Comparison of ENCODE assay signal across 11 cellular contexts in the genomic region with DNA sequence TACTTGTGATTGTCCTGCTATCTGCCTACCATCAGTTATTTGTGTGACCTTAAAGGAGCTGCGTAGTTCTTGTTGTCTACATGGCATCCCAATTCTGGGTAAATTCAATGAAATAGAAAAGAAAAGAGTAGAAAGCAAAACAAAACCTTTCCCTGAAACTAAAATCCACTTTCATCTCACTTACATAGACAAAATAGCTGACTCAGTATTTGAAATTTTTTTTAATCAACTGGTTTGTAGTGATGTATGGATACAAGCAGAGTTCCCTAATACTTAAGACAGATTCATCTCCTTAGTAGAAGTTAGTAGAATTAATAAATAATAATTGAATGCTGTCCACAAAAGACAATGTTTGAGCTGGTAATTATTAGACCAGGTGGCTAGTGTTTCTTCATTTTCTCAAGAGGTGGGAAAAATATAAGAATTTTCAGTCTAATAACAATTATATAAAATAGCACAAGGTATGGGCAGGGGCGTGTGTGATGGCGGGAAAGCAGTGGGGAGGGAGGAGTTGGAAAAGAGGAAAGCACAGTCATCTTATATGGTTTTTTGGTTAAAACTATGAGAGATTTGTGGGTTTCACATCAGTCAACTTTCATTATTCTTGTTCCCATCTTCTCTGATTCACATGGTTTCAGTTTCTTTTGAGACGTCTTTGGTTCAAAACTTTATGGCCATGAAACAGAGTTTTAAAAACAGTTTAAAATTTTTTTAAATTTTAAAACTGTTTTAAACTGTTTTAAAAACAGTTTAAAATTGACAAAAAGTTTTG.
DNase-seq lines count a peak whose midpoint lies in the region; ATAC-seq and TF ChIP-seq lines count a peak whose summit lies in the region.
"Had no signal": no experiment of that assay in that cellular context is flagged by ENCODE, and none has a peak within 500 bp of the region (broad histone marks: within the 10 kb centered on the region; RNA-seq: fewer than 3 reads in every experiment).

No MANE protein-coding gene starts in this region.

- no peak overlapping the region for H3K27ac Mint-ChIP-seq in CD8-positive, alpha-beta T cell
- peak overlapping the region; percentile 24 for H3K27ac Mint-ChIP-seq in activated T-helper 17 cell treated with anti-CD3 and anti-CD28 coated beads, Interleukin-2, amount 50 U/mL, for 72 hours
- no peak overlapping the region for H3K27ac Mint-ChIP-seq in chondrocyte (ENCODE audit: unreplicated experiment)
- H3K27ac Mint-ChIP-seq: endodermal cell had no signal

- H3K9me3 ChIP-seq in CD8-positive, alpha-beta T cell (ENCODE audit: low read length) = no peaks in the 10 kb centered on the region
- H3K9me3 ChIP-seq in stomach = no peaks in the 10 kb centered on the region

- no peak for TF ChIP-seq EP300 in stomach (IDR thresholded peaks at IDR 0.05)

- H3K4me3 Mint-ChIP-seq in CD8-positive, alpha-beta T cell = peak overlapping the region; percentile 37
- no peak overlapping the region for H3K4me3 Mint-ChIP-seq in activated T-helper 17 cell treated with anti-CD3 and anti-CD28 coated beads, Interleukin-2, amount 50 U/mL, for 72 hours
- no peak overlapping the region for H3K4me3 Mint-ChIP-seq in chondrocyte (ENCODE audit: unreplicated experiment)
- H3K4me3 Mint-ChIP-seq: endodermal cell had no signal

- DNase-seq in CD8-positive, alpha-beta T cell = no peak
- DNase-seq in EL (no peak), chondrocyte (ENCODE audit: low spot score) (no peak), left ventricle myocardium superior (no peak), stomach (no peak)
- DNase-seq: COR-L47, endodermal cell had no signal

- no peaks in the 10 kb centered on the region for H3K27me3 Mint-ChIP-seq in CD8-positive, alpha-beta T cell (ENCODE audit: low read depth)
- H3K27me3 Mint-ChIP-seq in activated T-helper 17 cell treated with anti-CD3 and anti-CD28 coated beads, Interleukin-2, amount 50 U/mL, for 72 hours = peaks cover 36% of the 10 kb centered on the region
- no peaks in the 10 kb centered on the region for H3K27me3 Mint-ChIP-seq in chondrocyte (ENCODE audit: low read depth)

- no peaks in the 10 kb centered on the region for H3K36me3 ChIP-seq in CD8-positive, alpha-beta T cell (ENCODE audit: insufficient read depth, low read length)
- H3K36me3 ChIP-seq in stomach = no peaks in the 10 kb centered on the region

- H3K27ac ChIP-seq in CD8-positive, alpha-beta T cell (ENCODE audit: low read depth, low read length) = no peak overlapping the region
- no peak overlapping the region for H3K27ac ChIP-seq in stomach
- H3K27ac ChIP-seq: VCaP had no signal

- H3K4me1 ChIP-seq in CD8-positive, alpha-beta T cell (ENCODE audit: insufficient read depth, low read length) = no peaks in the 10 kb centered on the region
- peaks cover 0 to 6% (median 0%) of the 10 kb centered on the region in 4 donors for H3K4me1 ChIP-seq in stomach

- no peak for ATAC-seq in CD8-positive, alpha-beta T cell
- ATAC-seq in GM19372 (IDR thresholded peaks at IDR 0.05; ENCODE audit: low read depth, unreplicated experiment) (peak; percentile 85), HG03095 (IDR thresholded peaks at IDR 0.05; ENCODE audit: unreplicated experiment) (peak; percentile 94), left ventricle myocardium superior (no peak)
- ATAC-seq in activated T-helper 17 cell treated with anti-CD3 and anti-CD28 coated beads, Interleukin-2, amount 50 U/mL, for 72 hours (replicated peaks) = peak; percentile 79

- TF ChIP-seq CTCF in CD8-positive, alpha-beta T cell (IDR thresholded peaks at IDR 0.05) = no peak
- TF ChIP-seq CTCF in chondrocyte (IDR thresholded peaks at IDR 0.05) (no peak), stomach (IDR thresholded peaks at IDR 0.05) (no peak)

- H3K27me3 ChIP-seq in CD8-positive, alpha-beta T cell (ENCODE audit: insufficient read depth, low read length) = no peaks in the 10 kb centered on the region
- no peaks in the 10 kb centered on the region for H3K27me3 ChIP-seq in stomach

- CTCF ChIA-PET in CD8-positive, alpha-beta T cell (lab: Charles Lee) = interaction anchor here (1.8 to 1.9 kb wide), 2 partner anchors 12 to 108 kb away, joined by 7 to 11 read pairs; no protein-coding TSS in a partner anchor

- no peaks in the 10 kb centered on the region for H3K36me3 Mint-ChIP-seq in CD8-positive, alpha-beta T cell
- H3K36me3 Mint-ChIP-seq in activated T-helper 17 cell treated with anti-CD3 and anti-CD28 coated beads, Interleukin-2, amount 50 U/mL, for 72 hours (ENCODE audit: low read depth) = no peaks in the 10 kb centered on the region
- peaks cover 2% of the 10 kb centered on the region for H3K36me3 Mint-ChIP-seq in chondrocyte (ENCODE audit: low read depth)

- POLR2A ChIA-PET in CD8-positive, alpha-beta T cell (lab: Charles Lee) = interaction anchor here (0.6 kb wide), 1 partner anchor 166 kb away, joined by 3 read pairs; no protein-coding TSS in a partner anchor

- H3K9me3 Mint-ChIP-seq in CD8-positive, alpha-beta T cell = no peaks in the 10 kb centered on the region
- H3K9me3 Mint-ChIP-seq in activated T-helper 17 cell treated with anti-CD3 and anti-CD28 coated beads, Interleukin-2, amount 50 U/mL, for 72 hours = no peaks in the 10 kb centered on the region
- no peaks in the 10 kb centered on the region for H3K9me3 Mint-ChIP-seq in chondrocyte (ENCODE audit: low read depth)

- no peak for TF ChIP-seq POLR2A in stomach (IDR thresholded peaks at IDR 0.05)

- H3K4me1 Mint-ChIP-seq in CD8-positive, alpha-beta T cell (ENCODE audit: low read depth) = peaks cover 5% of the 10 kb centered on the region
- peaks cover 21% of the 10 kb centered on the region for H3K4me1 Mint-ChIP-seq in activated T-helper 17 cell treated with anti-CD3 and anti-CD28 coated beads, Interleukin-2, amount 50 U/mL, for 72 hours
- H3K4me1 Mint-ChIP-seq in chondrocyte (ENCODE audit: low read depth) = peaks cover 10% of the 10 kb centered on the region

- WGBS in stomach, 5 donors = 76 to 87% (median 83%) methylated on average over 4 of the region's 4 CpGs

- intact Hi-C loops in CD8-positive, alpha-beta T cell (cut with DNase I, micrococcal nuclease) = no loop called here
- intact Hi-C loops in left ventricle myocardium superior (cut with micrococcal nuclease) (no loop called here), stomach (cut with DNase I; ENCODE audit: low total_unique reads) (no loop called here)

- H3K4me3 ChIP-seq in CD8-positive, alpha-beta T cell (ENCODE audit: low read depth, low read length) = no peak overlapping the region
- no peak overlapping the region for H3K4me3 ChIP-seq in stomach

Comparison
In these comparisons a context has a peak if more than half of its experiments do, and no peak if none do; other contexts are left out.
1. ATAC-seq: peak in GM19372 (single experiment), HG03095 (single experiment) and activated T-helper 17 cell treated with anti-CD3 and anti-CD28 coated beads, Interleukin-2, amount 50 U/mL, for 72 hours (single experiment); none in CD8-positive, alpha-beta T cell (single experiment) and left ventricle myocardium superior (single experiment).